Comparison of ENCODE assay signal across 21 cellular contexts in the genomic region with DNA sequence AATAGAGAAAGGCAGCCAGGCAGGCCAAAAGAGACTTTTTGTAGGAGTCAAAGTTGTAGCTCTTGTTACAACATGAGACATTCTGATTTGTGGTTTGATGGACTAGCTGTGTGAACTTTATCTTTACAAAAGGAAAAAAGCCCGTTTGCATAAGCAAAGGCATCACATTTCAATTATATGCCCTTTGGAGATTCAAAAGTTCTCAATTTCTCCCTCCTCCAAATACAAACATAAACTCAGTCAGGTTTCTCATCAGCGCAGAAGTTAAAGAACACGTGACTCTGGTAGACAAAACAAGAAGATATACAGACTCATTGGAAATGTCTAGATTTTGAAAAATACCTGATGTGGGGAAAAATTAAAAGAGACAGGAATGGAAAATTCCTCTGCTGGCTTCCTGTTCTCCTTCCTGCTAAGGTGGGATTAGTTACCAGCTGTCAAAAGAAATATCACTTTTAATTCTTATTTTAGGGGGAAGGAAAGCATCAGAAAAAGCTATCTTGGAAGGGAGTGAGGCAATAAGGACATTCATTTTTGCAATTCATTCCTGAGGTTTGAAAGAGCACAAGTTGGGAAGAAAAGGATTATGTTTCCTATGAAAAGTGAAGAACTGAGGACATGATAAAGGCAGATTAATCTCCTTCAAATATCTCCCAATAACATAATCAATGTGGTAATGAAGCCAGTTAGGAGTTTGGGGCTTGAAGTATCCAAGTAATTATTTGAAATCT. TPM values are rescaled to one million over a fixed set of nuclear protein-coding genes. Genes with fewer than 3 reads are reported as not detected.
DNase-seq lines count a peak whose midpoint lies in the region; ATAC-seq and TF ChIP-seq lines count a peak whose summit lies in the region.
"Had no signal": no experiment of that assay in that cellular context is flagged by ENCODE, and none has a peak within 500 bp of the region (broad histone marks: within the 10 kb centered on the region; RNA-seq: fewer than 3 reads in every experiment).

No MANE protein-coding gene starts in this region.

- CTCF ChIA-PET in AG04450 (lab: Charles Lee): interaction anchor here (1.2 kb wide), 1 partner anchor 462 kb away, joined by 3 read pairs; no protein-coding TSS in a partner anchor
- CTCF ChIA-PET in activated CD4-positive, alpha-beta memory T cell treated with anti-CD3 and anti-CD28 coated beads, Interleukin-2, amount 10 ng/mL, durations not matched to agents 7 days and 5 days (lab: Charles Lee): no interaction called here

- no peak for TF ChIP-seq CTCF in AG04450 (IDR thresholded peaks at IDR 0.05; ENCODE audit: low read depth, low read length)
- TF ChIP-seq CTCF in mesothelial cell of epicardium (IDR thresholded peaks at IDR 0.05; ENCODE audit: unreplicated experiment): no peak

- no peak overlapping the region for H3K4me3 ChIP-seq in AG04450 (ENCODE audit: low read depth, low read length)
- H3K4me3 ChIP-seq: SK-N-MC had no signal

- H3K4me1 Mint-ChIP-seq in mesothelial cell of epicardium: peaks cover 52% of the 10 kb centered on the region
- H3K4me1 Mint-ChIP-seq in activated CD4-positive, alpha-beta memory T cell treated with anti-CD3 and anti-CD28 coated beads, Interleukin-2, amount 10 ng/mL, durations not matched to agents 7 days and 5 days: no peaks in the 10 kb centered on the region
- H3K4me1 Mint-ChIP-seq: CD4-positive, CD25-positive, alpha-beta regulatory T cell had no signal

- peak overlapping the region; percentile 1 for H3K27ac Mint-ChIP-seq in mesothelial cell of epicardium
- H3K27ac Mint-ChIP-seq in activated CD4-positive, alpha-beta memory T cell treated with anti-CD3 and anti-CD28 coated beads, Interleukin-2, amount 10 ng/mL, durations not matched to agents 7 days and 5 days: no peak overlapping the region
- H3K27ac Mint-ChIP-seq: CD4-positive, CD25-positive, alpha-beta regulatory T cell had no signal

- H3K9me3 Mint-ChIP-seq in mesothelial cell of epicardium: no peaks in the 10 kb centered on the region
- H3K9me3 Mint-ChIP-seq in activated CD4-positive, alpha-beta memory T cell treated with anti-CD3 and anti-CD28 coated beads, Interleukin-2, amount 10 ng/mL, durations not matched to agents 7 days and 5 days: no peaks in the 10 kb centered on the region

- H3K9me3 ChIP-seq in AG04450 (ENCODE audit: control insufficient read depth, insufficient read depth, low read length): no peaks in the 10 kb centered on the region

- DNase-seq in AG04450 (ENCODE audit: low read depth, low spot score): peak; percentile 16
- peak; percentile 31 for DNase-seq in LHCN-M2 (ENCODE audit: low read depth)
- peak; percentile 38 for DNase-seq in dedifferentiated amniotic fluid mesenchymal stem cell (ENCODE audit: extremely low spot score)
- no peak for DNase-seq in mesothelial cell of epicardium (ENCODE audit: low spot score in 2 of 2, unreplicated experiment in 2 of 2)
- DNase-seq in NCI-H2081 (lab: John Stamatoyannopoulos, UW): no peak
- no peak for DNase-seq in activated CD4-positive, alpha-beta memory T cell treated with anti-CD3 and anti-CD28 coated beads, Interleukin-2, amount 10 ng/mL, durations not matched to agents 7 days and 5 days
- DNase-seq in stimulated activated naive CD4-positive, alpha-beta T cell (lab: John Stamatoyannopoulos, UW): no peak
- DNase-seq: AML-193; CD4-positive, CD25-positive, alpha-beta regulatory T cell; DMS53; KG1; NCI-H1105 treated with DMSO at 0.1 percent for 48 hours; NCI-H187 treated with DMSO at 0.1 percent for 48 hours; NCI-H446; NCI-H748 treated with DMSO at 0.1 percent for 48 hours had no signal

- POLR2A ChIA-PET in AG04450 (lab: Yijun Ruan, JAX): no interaction called here
- POLR2A ChIA-PET in activated CD4-positive, alpha-beta memory T cell treated with anti-CD3 and anti-CD28 coated beads, Interleukin-2, amount 10 ng/mL, durations not matched to agents 7 days and 5 days (lab: Charles Lee): no interaction called here

- no peak for ATAC-seq in GM21529 (IDR thresholded peaks at IDR 0.05; ENCODE audit: unreplicated experiment)
- ATAC-seq: HCT116, Panc1, Right ventricle myocardium inferior had no signal

- H3K36me3 Mint-ChIP-seq in mesothelial cell of epicardium: no peaks in the 10 kb centered on the region
- H3K36me3 Mint-ChIP-seq in activated CD4-positive, alpha-beta memory T cell treated with anti-CD3 and anti-CD28 coated beads, Interleukin-2, amount 10 ng/mL, durations not matched to agents 7 days and 5 days (ENCODE audit: low read depth): no peaks in the 10 kb centered on the region
- H3K36me3 Mint-ChIP-seq: CD4-positive, CD25-positive, alpha-beta regulatory T cell had no signal

- no peak overlapping the region for H3K4me3 Mint-ChIP-seq in mesothelial cell of epicardium
- no peak overlapping the region for H3K4me3 Mint-ChIP-seq in activated CD4-positive, alpha-beta memory T cell treated with anti-CD3 and anti-CD28 coated beads, Interleukin-2, amount 10 ng/mL, durations not matched to agents 7 days and 5 days
- H3K4me3 Mint-ChIP-seq: CD4-positive, CD25-positive, alpha-beta regulatory T cell had no signal

- no peaks in the 10 kb centered on the region for H3K27me3 Mint-ChIP-seq in mesothelial cell of epicardium (ENCODE audit: low read depth)
- no peaks in the 10 kb centered on the region for H3K27me3 Mint-ChIP-seq in activated CD4-positive, alpha-beta memory T cell treated with anti-CD3 and anti-CD28 coated beads, Interleukin-2, amount 10 ng/mL, durations not matched to agents 7 days and 5 days
- H3K27me3 Mint-ChIP-seq: CD4-positive, CD25-positive, alpha-beta regulatory T cell had no signal

- no peak overlapping the region for H3K27ac ChIP-seq in AG04450 (ENCODE audit: low read depth, low read length)
- H3K27ac ChIP-seq: SK-N-MC had no signal

- no peaks in the 10 kb centered on the region for H3K27me3 ChIP-seq in AG04450 (ENCODE audit: control insufficient read depth, insufficient read depth, low read length)

RNA-seq across cellular contexts. Expression of a gene that starts 4.6 kb away (rescaled TPM):
- not detected in 2 replicates for polyA plus RNA-seq in AG04450 (2011; rRNA removed)
- polyA minus RNA-seq in AG04450 (2011; rRNA and poly(A)+ RNA removed): not detected in 2 replicates
- total RNA-seq in LHCN-M2 (2014; rRNA removed): not detected in 2 replicates
- polyA plus RNA-seq in LHCN-M2 (2012): not detected
- 0.18 to 0.33 TPM (median 0.29 TPM) in 3 replicates for total RNA-seq in mesothelial cell of epicardium
- total RNA-seq in activated CD4-positive, alpha-beta memory T cell treated with anti-CD3 and anti-CD28 coated beads, Interleukin-2, amount 10 ng/mL, durations not matched to agents 7 days and 5 days: not detected
- total RNA-seq: CD4-positive, CD25-positive, alpha-beta regulatory T cell; HT1080; Right ventricle myocardium inferior had no signal
- polyA plus RNA-seq: CD4-positive, CD25-positive, alpha-beta regulatory T cell had no signal

Comparison
In these comparisons a context has a peak if more than half of its experiments do, and no peak if none do; other contexts are left out.
1. DNase-seq: peak in AG04450 (single experiment), LHCN-M2 (single experiment) and dedifferentiated amniotic fluid mesenchymal stem cell (single experiment); none in mesothelial cell of epicardium (0 of 2), NCI-H2081 (0 of 2), activated CD4-positive, alpha-beta memory T cell treated with anti-CD3 and anti-CD28 coated beads, Interleukin-2, amount 10 ng/mL, durations not matched to agents 7 days and 5 days (single experiment) and stimulated activated naive CD4-positive, alpha-beta T cell (0 of 6).